Comparison of ENCODE assay signal across 7 cellular contexts in the genomic region with DNA sequence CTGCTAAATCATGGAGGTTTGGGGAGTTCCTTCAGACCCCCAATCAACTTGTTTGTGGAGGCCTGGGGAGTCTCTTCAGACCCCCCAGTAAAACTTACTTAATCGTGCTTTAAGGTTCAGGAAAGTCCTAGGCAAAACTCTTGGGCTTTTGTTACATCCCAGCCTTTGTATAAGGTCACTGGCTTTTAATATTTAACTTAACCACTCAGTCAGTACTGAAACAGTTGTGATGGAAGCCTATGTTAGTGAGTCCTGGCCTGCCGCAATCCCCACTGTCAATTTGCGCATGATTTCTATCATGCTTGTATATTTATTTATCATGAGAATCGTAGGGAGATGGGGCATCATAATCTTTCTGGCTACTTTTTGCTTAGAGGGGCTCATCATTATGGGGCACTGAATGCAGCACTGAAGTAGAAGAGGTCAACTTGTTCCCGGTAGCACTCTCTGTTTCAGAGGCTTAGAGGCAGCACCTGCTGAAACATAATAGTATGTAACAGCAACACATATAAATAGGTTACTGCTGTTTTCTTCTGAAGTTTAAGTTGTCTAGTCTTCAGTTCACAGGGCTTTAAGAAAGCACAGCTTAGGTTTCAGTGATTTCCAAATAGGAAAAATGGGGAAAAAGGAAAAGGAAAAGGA.
DNase-seq lines count a peak whose midpoint lies in the region; ATAC-seq and TF ChIP-seq lines count a peak whose summit lies in the region.
"Not testable (repeated sequence)": the region's sequence is repeated elsewhere in the genome, so short reads cannot be mapped to it uniquely, and the experiment has no call there.

No MANE protein-coding gene starts in this region.

- peak; percentile 15 for DNase-seq in glomerular visceral epithelial cell (ENCODE audit: extremely low spot score)
- not testable (repeated sequence) for DNase-seq in nephron progenitor cell

- H3K27ac Mint-ChIP-seq in nephron progenitor cell, result peak overlapping the region; percentile 39

- peaks cover 94% of the 10 kb centered on the region for H3K36me3 Mint-ChIP-seq in nephron progenitor cell (ENCODE audit: low read depth)

- not testable (repeated sequence) for H3K27me3 Mint-ChIP-seq in nephron progenitor cell (ENCODE audit: low read depth, poor library complexity)

- peaks cover 37% of the 10 kb centered on the region for H3K4me1 Mint-ChIP-seq in nephron progenitor cell

- TF ChIP-seq CTCF in nephron progenitor cell (IDR thresholded peaks at IDR 0.05), result not testable (repeated sequence)

- ATAC-seq in GM18517 (IDR thresholded peaks at IDR 0.05; ENCODE audit: unreplicated experiment) (peak; percentile 80), GM19397 (IDR thresholded peaks at IDR 0.05; ENCODE audit: unreplicated experiment) (peak; percentile 87), GM21619 (IDR thresholded peaks at IDR 0.05; ENCODE audit: unreplicated experiment) (peak; percentile 85), HG02981 (IDR thresholded peaks at IDR 0.05; ENCODE audit: unreplicated experiment) (peak; percentile 81), HG03354 (IDR thresholded peaks at IDR 0.05; ENCODE audit: poor library complexity, severe bottlenecking, unreplicated experiment) (peak; percentile 95)

- H3K4me3 Mint-ChIP-seq in nephron progenitor cell, result not testable (repeated sequence)

- H3K9me3 Mint-ChIP-seq in nephron progenitor cell, result peaks cover 47% of the 10 kb centered on the region
